In genomic region chr20:59145926-59146800, GRCh38 we compare ENCODE assay signal across 11 cellular contexts. TPM values are rescaled to one million over a fixed set of nuclear protein-coding genes. Genes with fewer than 3 reads are reported as not detected.
A peak's percentile ranks its signal among the peaks of the same experiment; 100 is the strongest.
DNase-seq lines count a peak whose midpoint lies in the region; ATAC-seq lines count a peak whose summit lies in the region.
"Had no signal": no experiment of that assay in that cellular context is flagged by ENCODE, and none has a peak within 500 bp of the region (broad histone marks: within the 10 kb centered on the region; RNA-seq: fewer than 3 reads in every experiment).

No MANE protein-coding gene starts in this region.

- intact Hi-C loops in CD4-positive, alpha-beta memory T cell (cut with micrococcal nuclease): loop anchor here (1.0 to 5.0 kb wide), 5 partner anchors 23 to 494 kb away; partner anchors contain the start of gene STX16
- intact Hi-C loops in Right ventricle myocardium superior (cut with DNase I): no loop called here

- H3K27ac Mint-ChIP-seq in CD4-positive, alpha-beta memory T cell: peak overlapping the region; percentile 96 to 100 (median 97)

- H3K9me3 ChIP-seq in CD4-positive, alpha-beta memory T cell (ENCODE audit: control insufficient read depth in 1 of 2, low read length in 2 of 2): no peaks in the 10 kb centered on the region

- ATAC-seq in Right ventricle myocardium superior (ENCODE audit: poor library complexity) (peak; percentile 44), GM18502 (IDR thresholded peaks at IDR 0.05; ENCODE audit: poor library complexity, unreplicated experiment) (no peak)

- H3K4me3 ChIP-seq in CD4-positive, alpha-beta memory T cell (ENCODE audit: low read length in 2 of 2): peak overlapping the region; percentile 70 to 80
- H3K4me3 ChIP-seq: SK-N-MC had no signal

- H3K36me3 ChIP-seq in CD4-positive, alpha-beta memory T cell (ENCODE audit: insufficient read depth, low read length): no peaks in the 10 kb centered on the region

- H3K4me3 Mint-ChIP-seq in CD4-positive, alpha-beta memory T cell: peak overlapping the region; percentile 92 to 100 (median 95)

- peaks cover 63% of the 10 kb centered on the region for H3K4me1 ChIP-seq in CD4-positive, alpha-beta memory T cell (ENCODE audit: insufficient read depth, low read length)

- H3K36me3 Mint-ChIP-seq in CD4-positive, alpha-beta memory T cell: peaks cover 12 to 27% of the 10 kb centered on the region in 2 donors

- DNase-seq in CD4-positive, alpha-beta memory T cell: peak; percentile 65 to 75 (median 71)
- DNase-seq in activated T-cell treated with anti-CD3 and anti-CD28 coated beads for 24 hours (ENCODE audit: low read depth) (peak; percentile 60), Right ventricle myocardium superior (no peak), cortex of kidney (lab: John Stamatoyannopoulos, UW) (no peak), mucosa of gallbladder (ENCODE audit: low spot score) (no peak), putamen (ENCODE audit: low spot score) (no peak)
- DNase-seq in stimulated activated CD4-positive, alpha-beta T cell treated with anti-CD3 and anti-CD28 coated beads, TNF-alpha, amount 100 ng/mL, for 4 hours (ENCODE audit: low read depth in 3 of 3): peak in 2 of 3 experiments; percentile 60
- DNase-seq: left cardiac atrium had no signal

- H3K27me3 ChIP-seq in CD4-positive, alpha-beta memory T cell (ENCODE audit: insufficient read depth, low read length): no peaks in the 10 kb centered on the region

- POLR2A ChIA-PET in CD4-positive, alpha-beta memory T cell (lab: Charles Lee; ENCODE audit: partially characterized antibody): interaction anchor here (0.7 to 11.4 kb wide), 21 partner anchors 9 to 494 kb away, joined by 3 to 352 read pairs (median 5); partner anchors contain the start of genes ATP5F1E and ZNF831

- H3K27me3 Mint-ChIP-seq in CD4-positive, alpha-beta memory T cell: no peaks in the 10 kb centered on the region

- H3K9me3 Mint-ChIP-seq in CD4-positive, alpha-beta memory T cell: peaks cover 0 to 8% (median 3%) of the 10 kb centered on the region in 8 donors

- CTCF ChIA-PET in CD4-positive, alpha-beta memory T cell (lab: Charles Lee; ENCODE audit: partially characterized antibody): interaction anchor here (0.7 to 9.4 kb wide), 8 partner anchors 9 to 61 kb away, joined by 3 to 85 read pairs (median 6); no protein-coding TSS in a partner anchor

- H3K27ac ChIP-seq in CD4-positive, alpha-beta memory T cell (ENCODE audit: low read depth, low read length): peak overlapping the region; percentile 93
- H3K27ac ChIP-seq: SK-N-MC had no signal

- peaks cover 53 to 77% (median 61%) of the 10 kb centered on the region in 4 donors for H3K4me1 Mint-ChIP-seq in CD4-positive, alpha-beta memory T cell

RNA-seq across cellular contexts. Expression of gene ZNF831, which starts 17.5 kb away (rescaled TPM):
- total RNA-seq in CD4-positive, alpha-beta memory T cell: 10 to 100 TPM; 46.8 to 49.0 TPM
- 10 to 100 TPM in 1 of 2 donors, 1 to 10 TPM in 1; 7.8 to 12.1 TPM for polyA plus RNA-seq in CD4-positive, alpha-beta memory T cell
- 0.08 TPM for total RNA-seq in Right ventricle myocardium superior
- 1.4 TPM for total RNA-seq in mucosa of gallbladder
- polyA plus RNA-seq: AG04450 had no signal

Comparison
In these comparisons a context has a peak if more than half of its experiments do, and no peak if none do; other contexts are left out.
1. DNase-seq: peak in CD4-positive, alpha-beta memory T cell (5 of 5), activated T-cell treated with anti-CD3 and anti-CD28 coated beads for 24 hours (single experiment) and stimulated activated CD4-positive, alpha-beta T cell treated with anti-CD3 and anti-CD28 coated beads, TNF-alpha, amount 100 ng/mL, for 4 hours (2 of 3); none in Right ventricle myocardium superior (single experiment), cortex of kidney (single experiment), mucosa of gallbladder (single experiment) and putamen (single experiment).
2. RNA of gene ZNF831, which starts 17.5 kb away (total RNA-seq): 46.8 to 49.0 TPM in CD4-positive, alpha-beta memory T cell; 1.4 TPM in mucosa of gallbladder (single experiment) and 0.08 TPM in Right ventricle myocardium superior (single experiment); every median in the first group is over 10 times any median in the second.